18 cellular contexts compared by ENCODE assay signal in the genomic region with DNA sequence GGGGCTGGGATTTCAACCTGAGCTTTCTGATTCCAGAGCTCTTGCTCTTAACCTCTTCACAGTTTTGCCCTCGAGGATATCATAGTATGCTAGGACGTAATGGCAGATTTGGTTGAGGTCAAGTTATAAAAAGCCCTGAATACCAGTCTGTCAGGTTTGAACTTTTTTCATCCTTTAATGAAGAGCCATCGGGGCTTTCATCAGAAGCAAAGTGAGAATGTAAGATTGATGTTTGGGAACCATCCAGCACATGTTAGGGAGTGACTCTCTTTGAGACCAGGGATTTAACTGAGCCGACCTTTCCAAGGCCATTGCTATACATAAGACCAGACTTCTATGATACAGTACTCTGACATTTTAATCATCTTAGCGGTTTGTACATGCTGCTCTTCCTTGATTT.
A peak's percentile ranks its signal among the peaks of the same experiment; 100 is the strongest.
DNase-seq lines count a peak whose midpoint lies in the region; ATAC-seq, FAIRE-seq and TF ChIP-seq lines count a peak whose summit lies in the region.
"Had no signal": no experiment of that assay in that cellular context is flagged by ENCODE, and none has a peak within 500 bp of the region (broad histone marks: within the 10 kb centered on the region; RNA-seq: fewer than 3 reads in every experiment).

No MANE protein-coding gene starts in this region.

- no peaks in the 10 kb centered on the region for H4K20me1 ChIP-seq in IMR-90 (ENCODE audit: insufficient read depth, low read length)

- no peak overlapping the region for H2BK120ac ChIP-seq in IMR-90 (ENCODE audit: low read depth, low read length)

- DNase-seq in heart left ventricle (no peak), right cardiac atrium (no peak), GM12891 (ENCODE audit: insufficient read length, low spot score) (no peak), IMR-90 (no peak)
- no peak for DNase-seq in activated CD4-positive, alpha-beta T cell treated with anti-CD3 and anti-CD28 coated beads for 48 hours
- DNase-seq in stimulated activated CD4-positive, alpha-beta T cell treated with anti-CD3 and anti-CD28 coated beads, Interleukin-4, amount 100 ng/mL, for 1 hour = no peak
- DNase-seq: C1 segment of cervical spinal cord; Calu3; CD4-positive, alpha-beta memory T cell; COR-L47; DMS53; DMS79 treated with DMSO at 0.1 percent for 48 hours; GF-D8; GOT3; HFFc6 had no signal

- no peak for TF ChIP-seq POLR2A in heart left ventricle (IDR thresholded peaks at IDR 0.05)
- no peak for TF ChIP-seq POLR2A in GM12891 (IDR thresholded peaks at IDR 0.05; ENCODE audit: low read depth, low read length)
- TF ChIP-seq POLR2A in IMR-90 (IDR thresholded peaks at IDR 0.05; ENCODE audit: low read depth, low read length) = no peak

- dilution Hi-C loops in IMR-90 (cut with HindIII; ENCODE audit: low sequenced_read_pairs, unreplicated experiment) = no loop called here

- no peak overlapping the region for H3K4ac ChIP-seq in IMR-90 (ENCODE audit: low read depth, low read length)

- H2AK9ac ChIP-seq in IMR-90 (replicated peaks; ENCODE audit: low read depth, low read length, poor library complexity) = no peak overlapping the region

- H2AK5ac ChIP-seq in IMR-90 (ENCODE audit: low read depth, low read length) = no peak overlapping the region

- H4K91ac ChIP-seq in IMR-90 (ENCODE audit: insufficient read depth, low read depth, low read length) = no peak overlapping the region; the same call in 1 of the 2 replicates

- 0 out of 3 replicates have a peak overlapping the region, but pooled peaks have one; percentile 28 for H2BK15ac ChIP-seq in IMR-90 (ENCODE audit: low read depth, low read length)

- H3K27me3 ChIP-seq in heart left ventricle (no peaks in the 10 kb centered on the region), right cardiac atrium (ENCODE audit: control insufficient read depth, insufficient read depth) (no peaks in the 10 kb centered on the region), IMR-90 (ENCODE audit: control insufficient read depth, insufficient read depth, low read length) (no peaks in the 10 kb centered on the region)

- H3K4me1 ChIP-seq in heart left ventricle (peaks cover 0 to 26% (median 8%) of the 10 kb centered on the region in 12 donors), right cardiac atrium (ENCODE audit: control insufficient read depth, insufficient read depth, low read length) (no peaks in the 10 kb centered on the region), IMR-90 (ENCODE audit: control insufficient read depth, insufficient read depth, low read length) (peaks cover 4% of the 10 kb centered on the region; the same call in 1 of the 2 replicates)
- H3K4me1 ChIP-seq: HAP-1 had no signal

- in situ Hi-C loops in IMR-90 (cut with MboI; ENCODE audit: low sequenced_read_pairs) = loop anchor here (5.0 kb wide), 2 partner anchors 177 to 262 kb away; a partner anchor contains a TSS

- CTCF ChIA-PET in IMR-90 (lab: Yijun Ruan, JAX) = interaction anchor here (1.2 to 1.4 kb wide), 2 partner anchors 175 to 813 kb away, joined by 3 read pairs; no protein-coding TSS in a partner anchor

- H2BK5ac ChIP-seq in IMR-90 (ENCODE audit: low read depth, low read length, poor library complexity, severe bottlenecking) = no peak overlapping the region

- peaks cover 0 to 9% (median 0%) of the 10 kb centered on the region in 9 donors for H3K36me3 ChIP-seq in heart left ventricle
- no peaks in the 10 kb centered on the region for H3K36me3 ChIP-seq in IMR-90 (ENCODE audit: control insufficient read depth, insufficient read depth, low read length)
- H3K36me3 ChIP-seq: HAP-1 had no signal

- no peak overlapping the region for H3K14ac ChIP-seq in IMR-90 (replicated peaks; ENCODE audit: low read depth, low read length)

- WGBS in heart left ventricle, 4 donors = 52 to 68% (median 62%) methylated on average over 5 of the region's 5 CpGs
- WGBS in right cardiac atrium = 78% methylated on average over 5 of the region's 5 CpGs
- WGBS in IMR-90 (ENCODE audit: extremely low coverage in 2 of 2, insufficient read length in 1 of 2), 2 experiments = no CpG with 5 or more reads among the region's 5 CpGs

- H3K4me3 ChIP-seq in heart left ventricle = no peak overlapping the region
- H3K4me3 ChIP-seq in right cardiac atrium (ENCODE audit: low read length) = no peak overlapping the region
- no peak overlapping the region for H3K4me3 ChIP-seq in IMR-90 (ENCODE audit: insufficient read depth, low read depth, low read length)
- H3K4me3 ChIP-seq: HAP-1 had no signal

- no peak overlapping the region for H2BK20ac ChIP-seq in IMR-90 (ENCODE audit: low read depth, low read length)

- no peak overlapping the region for H2AFZ ChIP-seq in IMR-90 (replicated peaks; ENCODE audit: low read length, poor library complexity)

- peak overlapping the region in 7 of 12 donors; percentile 2 to 62 (median 39) for H3K27ac ChIP-seq in heart left ventricle
- H3K27ac ChIP-seq in right cardiac atrium (ENCODE audit: low read length) = no peak overlapping the region
- H3K27ac ChIP-seq in IMR-90 (ENCODE audit: insufficient read depth, low read length) = no peak overlapping the region

- no TSS peak for BruUV-seq in IMR-90 (replicated peaks; lab: Mats Ljungman, UMichigan)

- no peak overlapping the region for H4K8ac ChIP-seq in IMR-90 (ENCODE audit: low read depth in 2 of 2, low read length in 2 of 2)

- 0 out of 2 replicates have a peak, but pooled peaks cover 4% of the 10 kb centered on the region for H3K9me1 ChIP-seq in IMR-90 (ENCODE audit: insufficient read depth, low read length)

- FAIRE-seq in GM12891 (lab: Jason Lieb, UNC) = peak; percentile 16
- FAIRE-seq: GM12892, H54 had no signal

- peak overlapping the region; percentile 82; the same call in 1 of the 2 replicates for H3K23ac ChIP-seq in IMR-90 (ENCODE audit: low read depth, low read length)

- H3K4me2 ChIP-seq in IMR-90 (ENCODE audit: low read depth, low read length) = no peak overlapping the region

- no peak overlapping the region for H4K5ac ChIP-seq in IMR-90 (ENCODE audit: low read depth, low read length)

- H3K79me1 ChIP-seq in IMR-90 (ENCODE audit: low read depth in 1 of 2, low read length in 2 of 2) = peaks cover 0 to 10% of the 10 kb centered on the region in 2 experiments; a peak in 2 of 4 replicates

- intact Hi-C loops in heart left ventricle (cut with DNase I) (loop anchor here (2.0 to 10.0 kb wide), 16 partner anchors 177 to 814 kb away; a partner anchor contains a TSS), right cardiac atrium (cut with DNase I) (loop anchor here (5.0 to 10.0 kb wide), 7 partner anchors 174 to 602 kb away; a partner anchor contains a TSS), IMR-90 (cut with micrococcal nuclease) (loop anchor here (5.0 kb wide), 1 partner anchor 92 kb away; no protein-coding TSS in a partner anchor)

- TF ChIP-seq CTCF in heart left ventricle (IDR thresholded peaks at IDR 0.05) (no peak), IMR-90 (conservative IDR thresholded peaks at IDR 0.05; ENCODE audit: low read depth, low read length) (no peak)

- POLR2A ChIA-PET in IMR-90 (lab: Charles Lee; ENCODE audit: unreplicated experiment) = no interaction called here

- H3K56ac ChIP-seq in IMR-90 (ENCODE audit: extremely low read depth, insufficient read depth, low read length) = no peak overlapping the region

- TF ChIP-seq RAD21 in IMR-90 (IDR thresholded peaks at IDR 0.05; ENCODE audit: low read length) = no peak

- H3K9me3 ChIP-seq in heart left ventricle (no peaks in the 10 kb centered on the region), right cardiac atrium (ENCODE audit: control insufficient read depth, low read length) (no peaks in the 10 kb centered on the region), IMR-90 (ENCODE audit: control insufficient read depth, insufficient read depth, low read length) (no peaks in the 10 kb centered on the region)
- H3K9me3 ChIP-seq: HAP-1 had no signal

- no peak overlapping the region for H3K18ac ChIP-seq in IMR-90 (ENCODE audit: low read depth, low read length)

- H3K9ac ChIP-seq in IMR-90 (ENCODE audit: low read depth, low read length) = no peak overlapping the region

- ATAC-seq in heart left ventricle (peak in 3 of 4 donors; percentile 25 to 56 (median 31)), right cardiac atrium (no peak), IMR-90 (ENCODE audit: low read depth) (no peak)

TF ChIP-seq in GM12891, 5 proteins besides CTCF, POLR2A, EP300 and RAD21:
- TF ChIP-seq SPI1 (IDR thresholded peaks at IDR 0.05; ENCODE audit: low read depth, low read length) = no peak
- no peak for TF ChIP-seq PAX5 (IDR thresholded peaks at IDR 0.05; ENCODE audit: insufficient read depth, low read length, severe bottlenecking)
- TF ChIP-seq POLR2AphosphoS5 (IDR thresholded peaks at IDR 0.05; ENCODE audit: low read depth, low read length) = no peak
- no peak for TF ChIP-seq POU2F2 (IDR thresholded peaks at IDR 0.05; ENCODE audit: low read depth, low read length)
- TF ChIP-seq TAF1 (IDR thresholded peaks at IDR 0.05; ENCODE audit: low read depth, low read length) = no peak

TF ChIP-seq in IMR-90, 13 proteins besides CTCF, POLR2A, EP300 and RAD21 (continues in another document):
- TF ChIP-seq RCOR1 (IDR thresholded peaks at IDR 0.05; ENCODE audit: insufficient replicate concordance, low read length) (no peak), MAZ (IDR thresholded peaks at IDR 0.05; ENCODE audit: borderline replicate concordance, low read depth, low read length) (no peak), CEBPB (IDR thresholded peaks at IDR 0.05; ENCODE audit: low read depth, low read length) (no peak), BHLHE40 (IDR thresholded peaks at IDR 0.05; ENCODE audit: low read depth, low read length) (no peak), MAFK (IDR thresholded peaks at IDR 0.05; ENCODE audit: low read depth, low read length) (no peak), RFX5 (IDR thresholded peaks at IDR 0.05; ENCODE audit: low read depth, low read length) (no peak), CHD1 (IDR thresholded peaks at IDR 0.05; ENCODE audit: low read depth, low read length) (no peak)
- TF ChIP-seq, protein P1, sequence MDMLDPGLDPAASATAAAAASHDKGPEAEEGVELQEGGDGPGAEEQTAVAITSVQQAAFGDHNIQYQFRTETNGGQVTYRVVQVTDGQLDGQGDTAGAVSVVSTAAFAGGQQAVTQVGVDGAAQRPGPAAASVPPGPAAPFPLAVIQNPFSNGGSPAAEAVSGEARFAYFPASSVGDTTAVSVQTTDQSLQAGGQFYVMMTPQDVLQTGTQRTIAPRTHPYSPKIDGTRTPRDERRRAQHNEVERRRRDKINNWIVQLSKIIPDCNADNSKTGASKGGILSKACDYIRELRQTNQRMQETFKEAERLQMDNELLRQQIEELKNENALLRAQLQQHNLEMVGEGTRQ (IDR thresholded peaks at IDR 0.05; ENCODE audit: low read depth, low read length) = no peak
- TF ChIP-seq, protein P2, sequence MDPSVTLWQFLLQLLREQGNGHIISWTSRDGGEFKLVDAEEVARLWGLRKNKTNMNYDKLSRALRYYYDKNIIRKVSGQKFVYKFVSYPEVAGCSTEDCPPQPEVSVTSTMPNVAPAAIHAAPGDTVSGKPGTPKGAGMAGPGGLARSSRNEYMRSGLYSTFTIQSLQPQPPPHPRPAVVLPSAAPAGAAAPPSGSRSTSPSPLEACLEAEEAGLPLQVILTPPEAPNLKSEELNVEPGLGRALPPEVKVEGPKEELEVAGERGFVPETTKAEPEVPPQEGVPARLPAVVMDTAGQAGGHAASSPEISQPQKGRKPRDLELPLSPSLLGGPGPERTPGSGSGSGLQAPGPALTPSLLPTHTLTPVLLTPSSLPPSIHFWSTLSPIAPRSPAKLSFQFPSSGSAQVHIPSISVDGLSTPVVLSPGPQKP (IDR thresholded peaks at IDR 0.05; ENCODE audit: borderline replicate concordance, low read depth, low read length) = no peak

Comparison
In these comparisons a context has a peak if more than half of its experiments do, and no peak if none do; other contexts are left out.
1. ATAC-seq: peak in heart left ventricle (3 of 4); none in right cardiac atrium (0 of 2) and IMR-90 (single experiment).
2. H3K27ac ChIP-seq: peak in heart left ventricle (7 of 12); none in right cardiac atrium (single experiment) and IMR-90 (single experiment).